Comparison of ENCODE assay signal across 9 cellular contexts in the genomic region with DNA sequence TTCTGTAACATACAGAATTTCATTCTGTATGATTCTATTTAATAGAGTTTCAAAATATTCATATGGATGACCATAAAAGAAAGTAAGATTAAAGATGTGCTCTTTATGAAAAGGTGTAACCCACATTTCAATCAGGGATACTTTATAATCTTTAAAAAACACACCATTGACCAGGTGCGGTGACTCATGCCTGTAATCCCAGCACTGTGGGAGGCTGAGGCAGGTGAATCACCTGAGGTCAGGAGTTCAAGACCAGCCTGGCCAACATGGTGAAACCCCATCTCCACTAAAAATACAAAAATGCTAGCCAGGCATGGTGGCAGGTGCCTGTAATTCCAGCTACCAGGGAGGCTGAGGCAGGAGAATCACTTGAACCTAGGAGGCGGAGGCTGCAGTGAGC. TPM values are rescaled to one million over a fixed set of nuclear protein-coding genes. Genes with fewer than 3 reads are reported as not detected.
"Had no signal": no experiment of that assay in that cellular context is flagged by ENCODE, and none has a peak within 500 bp of the region (broad histone marks: within the 10 kb centered on the region; RNA-seq: fewer than 3 reads in every experiment).

No MANE protein-coding gene starts in this region.

RNA-seq across cellular contexts. Expression of a gene that starts 35.2 kb away (rescaled TPM):
- total RNA-seq: activated CD4-positive, alpha-beta memory T cell treated with anti-CD3 and anti-CD28 coated beads, Interleukin-2, amount 10 ng/mL, durations not matched to agents 7 days and 5 days; activated CD4-positive, alpha-beta T cell treated with anti-CD3 and anti-CD28 coated beads, Interleukin-2, amount 10 ng/mL, durations not matched to agents 24 days and 14 days; activated T-cell treated with anti-CD3 and anti-CD28 coated beads, Interleukin-2, amount 50 U/mL, for 4 hours; activated T-helper 17 cell treated with anti-CD3 and anti-CD28 coated beads, Interleukin-2, amount 50 U/mL, for 72 hours; chondrocyte; dermis blood vessel endothelial cell; glomerular endothelial cell; heart right ventricle; T-helper 1 cell treated with Interleukin-12 subunit alpha and Interleukin-12 subunit beta and Interleukin-4 antibody, amounts not matched to agents 30 ng/mL and 1 ng/mL, for 36 hours had no signal
